1 cellular context compared by ENCODE assay signal in genomic region chr20:58309607-58310290, GRCh38.
TF ChIP-seq lines count a peak whose summit lies in the region.

Gene RAB22A (plus strand): TSS chr20:58309715. CDS start chr20:58309977, 262 bp downstream.

TF ChIP-seq in HepG2, 621 proteins besides CTCF, POLR2A, EP300 and RAD21 (continued from another document):
- TF ChIP-seq THYN1 (CRISPR knock-in tag; IDR thresholded peaks at IDR 0.05; ENCODE audit: borderline replicate concordance, low read depth) (no peak), ZNF281 (CRISPR knock-in tag; IDR thresholded peaks at IDR 0.05; ENCODE audit: borderline replicate concordance) (peak; percentile 27; the same call in 1 of the 2 replicates), RARA (CRISPR knock-in tag; IDR thresholded peaks at IDR 0.05) (peak; percentile 9; the same call in 1 of the 2 replicates), CHCHD3 (CRISPR knock-in tag; IDR thresholded peaks at IDR 0.05) (peak; percentile 47; the same call in 1 of the 2 replicates), MXD1 (CRISPR knock-in tag; IDR thresholded peaks at IDR 0.05) (peak; percentile 78; the same call in 1 of the 2 replicates), HOXA3 (CRISPR knock-in tag; IDR thresholded peaks at IDR 0.05) (peak; percentile 98)
- TF ChIP-seq, protein P1, sequence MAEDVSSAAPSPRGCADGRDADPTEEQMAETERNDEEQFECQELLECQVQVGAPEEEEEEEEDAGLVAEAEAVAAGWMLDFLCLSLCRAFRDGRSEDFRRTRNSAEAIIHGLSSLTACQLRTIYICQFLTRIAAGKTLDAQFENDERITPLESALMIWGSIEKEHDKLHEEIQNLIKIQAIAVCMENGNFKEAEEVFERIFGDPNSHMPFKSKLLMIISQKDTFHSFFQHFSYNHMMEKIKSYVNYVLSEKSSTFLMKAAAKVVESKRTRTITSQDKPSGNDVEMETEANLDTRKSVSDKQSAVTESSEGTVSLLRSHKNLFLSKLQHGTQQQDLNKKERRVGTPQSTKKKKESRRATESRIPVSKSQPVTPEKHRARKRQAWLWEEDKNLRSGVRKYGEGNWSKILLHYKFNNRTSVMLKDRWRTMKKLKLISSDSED (CRISPR knock-in tag; IDR thresholded peaks at IDR 0.05): 0 out of 2 replicates have a peak, but pooled peaks have one; percentile 83
TF ChIP-seq in HepG2: peak in this region for 156.
